1 cellular context compared by ENCODE assay signal in genomic region chr7:55546826-55547225, GRCh38.
TF ChIP-seq lines count a peak whose summit lies in the region.

No MANE protein-coding gene starts in this region.

TF ChIP-seq in GM12878, 131 proteins besides CTCF, POLR2A, EP300 and RAD21 (continued from another document):
- no peak for TF ChIP-seq SMAD5 (IDR thresholded peaks at IDR 0.05; ENCODE audit: low read depth)
